ENCODE assay signal across 10 cellular contexts in the genomic region with DNA sequence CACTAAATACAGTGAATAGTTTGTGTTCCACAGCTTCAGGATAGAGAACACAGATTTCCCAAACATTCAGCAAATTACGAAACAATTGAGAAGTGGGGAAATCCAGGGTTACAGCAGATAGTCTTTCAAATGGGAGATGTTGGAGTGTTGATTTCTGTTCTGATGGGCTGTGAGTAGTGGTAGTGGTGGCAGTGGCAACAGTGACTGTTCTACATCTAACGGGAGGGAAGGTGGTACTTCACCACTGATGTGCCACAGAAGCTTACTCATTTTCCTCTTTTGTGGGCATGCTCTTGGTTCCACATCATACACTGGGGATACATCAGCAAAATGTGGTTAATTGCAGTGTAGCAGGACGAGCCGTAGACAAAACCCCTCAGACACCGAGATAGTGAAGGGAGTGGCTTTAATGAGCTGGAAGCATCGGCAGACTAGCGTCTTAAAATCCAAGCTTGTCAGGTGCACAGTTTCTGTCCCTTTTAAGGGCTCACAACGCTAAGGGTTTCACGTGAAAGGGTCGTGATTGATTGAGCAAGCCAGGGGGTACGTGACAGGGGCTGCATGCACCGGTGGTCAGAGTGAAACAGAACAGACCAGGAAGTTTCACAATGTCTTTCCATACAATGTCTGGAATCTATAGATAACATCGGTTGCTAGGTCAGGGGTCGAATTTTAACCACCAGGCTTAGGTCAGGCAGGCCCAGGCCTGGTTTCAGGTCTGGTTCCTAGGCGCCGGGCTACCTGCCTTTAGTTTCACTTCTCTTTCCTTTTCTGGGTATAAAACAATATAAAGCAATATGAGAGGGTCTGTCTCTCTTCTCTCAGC.
DNase-seq lines count a peak whose midpoint lies in the region; ATAC-seq lines count a peak whose summit lies in the region.
"Had no signal": no experiment of that assay in that cellular context is flagged by ENCODE, and none has a peak within 500 bp of the region (broad histone marks: within the 10 kb centered on the region; RNA-seq: fewer than 3 reads in every experiment).

No MANE protein-coding gene starts in this region.

- peaks cover 11% of the 10 kb centered on the region for H3K4me1 Mint-ChIP-seq in activated T-cell treated with anti-CD3 and anti-CD28 coated beads, Interleukin-2, amount 50 U/mL, for 4 hours (ENCODE audit: low read depth)

- H3K27me3 Mint-ChIP-seq in activated T-cell treated with anti-CD3 and anti-CD28 coated beads, Interleukin-2, amount 50 U/mL, for 4 hours (ENCODE audit: low read depth): no peaks in the 10 kb centered on the region

- peak; percentile 63 for ATAC-seq in activated T-cell treated with anti-CD3 and anti-CD28 coated beads, Interleukin-2, amount 50 U/mL, for 4 hours
- peak; percentile 62 for ATAC-seq in HG02943 (IDR thresholded peaks at IDR 0.05; ENCODE audit: low read depth, unreplicated experiment)

- peak overlapping the region; percentile 5 for H3K4me3 Mint-ChIP-seq in activated T-cell treated with anti-CD3 and anti-CD28 coated beads, Interleukin-2, amount 50 U/mL, for 4 hours
- H3K4me3 Mint-ChIP-seq: HFFc6 had no signal

- H3K9me3 Mint-ChIP-seq in activated T-cell treated with anti-CD3 and anti-CD28 coated beads, Interleukin-2, amount 50 U/mL, for 4 hours: no peaks in the 10 kb centered on the region

- intact Hi-C loops in head of caudate nucleus (cut with DNase I): no loop called here

- DNase-seq in activated T-cell treated with anti-CD3 and anti-CD28 coated beads, Interleukin-2, amount 50 U/mL, for 4 hours: no peak
- DNase-seq in activated T-cell treated with anti-CD3 and anti-CD28 coated beads, Interleukin-2, amount 50 U/mL, for 1 hour: no peak
- peak; percentile 59 for DNase-seq in OCI-M1 (lab: John Stamatoyannopoulos, UW)
- DNase-seq in stimulated activated CD8-positive, alpha-beta memory T cell treated with anti-CD3 and anti-CD28 coated beads, Interleukin-15, amount 100 ng/mL, for 48 hours (ENCODE audit: low read depth in 2 of 2): peak; percentile 15 to 24
- no peak for DNase-seq in GF-D8 (lab: John Stamatoyannopoulos, UW)
- no peak for DNase-seq in head of caudate nucleus
- DNase-seq in H4 (ENCODE audit: low spot score): no peak
- DNase-seq: foreskin fibroblast, HFFc6 had no signal

- no peaks in the 10 kb centered on the region for H3K36me3 Mint-ChIP-seq in activated T-cell treated with anti-CD3 and anti-CD28 coated beads, Interleukin-2, amount 50 U/mL, for 4 hours (ENCODE audit: insufficient read depth)

Comparison
In these comparisons a context has a peak if more than half of its experiments do, and no peak if none do; other contexts are left out.
1. DNase-seq: peak in OCI-M1 (single experiment) and stimulated activated CD8-positive, alpha-beta memory T cell treated with anti-CD3 and anti-CD28 coated beads, Interleukin-15, amount 100 ng/mL, for 48 hours (2 of 2); none in activated T-cell treated with anti-CD3 and anti-CD28 coated beads, Interleukin-2, amount 50 U/mL, for 4 hours (single experiment), activated T-cell treated with anti-CD3 and anti-CD28 coated beads, Interleukin-2, amount 50 U/mL, for 1 hour (single experiment), GF-D8 (single experiment), head of caudate nucleus (0 of 42) and H4 (single experiment).